In genomic region chr4:11428161-11428700, GRCh38 we compare ENCODE assay signal across 8 cellular contexts. TPM values are rescaled to one million over a fixed set of nuclear protein-coding genes. Genes with fewer than 3 reads are reported as not detected.
DNase-seq lines count a peak whose midpoint lies in the region; ATAC-seq, FAIRE-seq and TF ChIP-seq lines count a peak whose summit lies in the region.

No MANE protein-coding gene starts in this region.

- DNase-seq in adipocyte (ENCODE audit: low read depth): no peak
- DNase-seq in kidney: peak; percentile 70
- no peak for DNase-seq in left lobe of liver (ENCODE audit: low spot score)
- no peak for DNase-seq in NK-92 (lab: John Stamatoyannopoulos, UW; ENCODE audit: unreplicated experiment)

- H3K4me3 ChIP-seq in adipocyte (ENCODE audit: low read length) (peak overlapping the region; percentile 65), kidney (ENCODE audit: low read length in 2 of 2) (peak overlapping the region; percentile 77 to 79)

- H3K27me3 ChIP-seq in adipocyte (replicated peaks; ENCODE audit: control insufficient read depth, insufficient read depth, low read length): peaks cover 42% of the 10 kb centered on the region

- intact Hi-C loops in kidney (cut with DNase I): no loop called here

- ATAC-seq in GM18511 (IDR thresholded peaks at IDR 0.05; ENCODE audit: unreplicated experiment) (peak; percentile 7), HG02981 (IDR thresholded peaks at IDR 0.05; ENCODE audit: unreplicated experiment) (peak; percentile 11), GM18873 (IDR thresholded peaks at IDR 0.05; ENCODE audit: low FRiP score, unreplicated experiment) (no peak), left lobe of liver (no peak)

- no peak overlapping the region for H3K9ac ChIP-seq in adipocyte (ENCODE audit: low read length)
- H3K9ac ChIP-seq in kidney (ENCODE audit: low read length in 2 of 2): peak overlapping the region in 1 of 2 donors; percentile 60

- no peak for TF ChIP-seq CTCF in kidney (IDR thresholded peaks at IDR 0.05; ENCODE audit: borderline replicate concordance, extremely low read depth, insufficient read depth)

- H3K27ac ChIP-seq in kidney (ENCODE audit: low read depth in 2 of 2, low read length in 2 of 2) (peak overlapping the region in 1 of 2 donors; percentile 79), temporal lobe (ENCODE audit: low read depth, low read length) (peak overlapping the region; percentile 17)

- FAIRE-seq in kidney (lab: Jason Lieb, UNC): no peak

- H3K9me3 ChIP-seq in adipocyte (ENCODE audit: control insufficient read depth, low read length) (no peaks in the 10 kb centered on the region), kidney (ENCODE audit: control insufficient read depth in 1 of 2, low read length in 2 of 2) (no peaks in the 10 kb centered on the region)

- H3K36me3 ChIP-seq in adipocyte (ENCODE audit: control insufficient read depth, insufficient read depth, low read length, severe bottlenecking) (no peaks in the 10 kb centered on the region), kidney (ENCODE audit: control insufficient read depth in 1 of 2, insufficient read depth in 2 of 2, low read length in 2 of 2) (no peaks in the 10 kb centered on the region)

- H3K4me1 ChIP-seq in adipocyte (ENCODE audit: control insufficient read depth, insufficient read depth, low read length) (no peaks in the 10 kb centered on the region), kidney (ENCODE audit: control insufficient read depth in 1 of 2, insufficient read depth in 1 of 2, low read depth in 1 of 2, low read length in 2 of 2) (peaks cover 0 to 10% of the 10 kb centered on the region in 2 donors)

RNA-seq across cellular contexts. Expression of gene HS3ST1, which starts 0.5 kb away (rescaled TPM):
- total RNA-seq in kidney: 39.0 TPM
- 1.1 TPM for polyA plus RNA-seq in kidney (ENCODE audit: insufficient read depth, low read depth, low replicate concordance)
- total RNA-seq in temporal lobe: 4.4 TPM
- 0.08 TPM for total RNA-seq in left lobe of liver

Comparison
In these comparisons a context has a peak if more than half of its experiments do, and no peak if none do; other contexts are left out.
1. ATAC-seq: peak in GM18511 (single experiment) and HG02981 (single experiment); none in GM18873 (single experiment) and left lobe of liver (single experiment).